In the genomic region with DNA sequence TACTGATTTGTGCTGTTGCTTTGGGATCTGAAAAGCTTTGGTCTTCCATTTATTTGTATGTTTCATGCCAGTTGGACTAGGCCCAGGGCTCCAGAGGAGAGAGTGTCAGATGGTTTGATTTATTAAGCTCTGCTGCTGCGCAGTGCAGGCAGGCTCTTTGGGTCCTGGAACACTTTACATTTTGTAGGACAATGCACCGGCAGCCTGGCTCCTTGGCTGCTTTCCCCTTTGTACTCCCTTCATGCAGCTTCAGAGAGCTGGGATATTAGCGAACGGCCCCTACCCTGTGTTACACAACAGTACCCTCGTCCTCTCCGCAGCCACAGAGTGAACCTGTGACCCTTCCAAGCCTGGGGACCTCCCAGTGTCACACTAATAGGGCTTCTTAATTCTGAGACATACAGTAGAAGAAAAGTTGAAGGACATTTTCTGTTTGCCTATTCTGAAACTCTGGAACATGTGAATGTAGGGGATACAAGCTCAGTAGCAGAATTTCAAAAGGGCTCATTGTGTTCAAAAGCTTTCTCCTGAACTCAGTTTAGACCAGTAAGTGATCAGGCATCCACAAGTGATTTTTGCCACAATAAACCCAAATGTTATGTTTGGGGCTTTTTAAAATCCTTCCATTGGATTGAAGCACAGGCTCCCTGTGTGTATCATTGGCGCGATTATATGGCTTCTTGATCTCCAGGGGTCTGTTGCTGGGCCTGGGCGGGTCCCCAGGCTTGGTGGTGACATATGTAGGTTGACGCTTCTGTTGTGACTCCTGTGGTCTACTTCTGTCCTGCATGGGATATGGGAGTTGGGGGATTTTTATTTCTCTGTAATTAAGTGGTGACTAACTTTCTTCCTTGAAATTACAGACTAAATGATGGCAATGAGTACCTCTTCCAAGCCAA, we compare ENCODE assay signal across 1 cellular context.
TF ChIP-seq lines count a peak whose summit lies in the region.

No MANE protein-coding gene starts in this region.

TF ChIP-seq in K562, 482 proteins besides CTCF, POLR2A, EP300 and RAD21:
- TF ChIP-seq PBX2 (CRISPR knock-in tag; IDR thresholded peaks at IDR 0.05; ENCODE audit: low read depth) (no peak), PBX2 (tag; conservative IDR thresholded peaks at IDR 0.05; ENCODE audit: low read depth) (peak; percentile 39; the same call in 1 of the 2 replicates), TEAD4 (IDR thresholded peaks at IDR 0.05; ENCODE audit: low read length) (no peak), TEAD4 (CRISPR knock-in tag; IDR thresholded peaks at IDR 0.05; ENCODE audit: borderline replicate concordance) (no peak)
